In genomic region chr9:131627846-131628820, GRCh38 we compare ENCODE assay signal across 8 cellular contexts.
DNase-seq lines count a peak whose midpoint lies in the region; ATAC-seq and TF ChIP-seq lines count a peak whose summit lies in the region.

No MANE protein-coding gene starts in this region.

- H3K36me3 ChIP-seq in esophagus (ENCODE audit: control insufficient read depth in 2 of 2, insufficient read depth in 2 of 2, low read length in 1 of 2) = peaks cover 6 to 22% of the 10 kb centered on the region in 2 donors

- no peak for DNase-seq in activated CD4-positive, CD25-positive, alpha-beta regulatory T cell (lab: John Stamatoyannopoulos, UW)
- peak; percentile 50 for DNase-seq in activated CD4-positive, alpha-beta T cell treated with anti-CD3 and anti-CD28 coated beads for 48 hours
- DNase-seq in skeletal muscle cell (ENCODE audit: low read depth) (peak; percentile 52), lower leg skin (ENCODE audit: low spot score in 2 of 2) (no peak)

- TF ChIP-seq POLR2A in lower leg skin (IDR thresholded peaks at IDR 0.05) = no peak

- H3K4me1 ChIP-seq in esophagus (ENCODE audit: control insufficient read depth in 2 of 2, insufficient read depth in 2 of 2, low read length in 1 of 2) = peaks cover 0 to 6% of the 10 kb centered on the region in 2 donors

- H3K27me3 ChIP-seq in esophagus (ENCODE audit: control insufficient read depth in 1 of 2, insufficient read depth in 2 of 2, low read length in 2 of 2) = no peaks in the 10 kb centered on the region

- H3K27ac ChIP-seq in esophagus (ENCODE audit: low read depth in 2 of 2, low read length in 1 of 2) = peak overlapping the region; percentile 78 to 79

- WGBS in esophagus, 2 donors = 69 to 77% methylated on average over 28 of the region's 28 CpGs
- 86 to 87% methylated on average over 28 of the region's 28 CpGs for WGBS in lower leg skin, 2 donors

- TF ChIP-seq CTCF in lower leg skin (IDR thresholded peaks at IDR 0.05) = no peak

- H3K4me3 ChIP-seq in esophagus (ENCODE audit: low read depth in 1 of 2, low read length in 2 of 2) = no peak overlapping the region
- H3K4me3 ChIP-seq in skeletal muscle cell (ENCODE audit: low read depth, low read length) = no peak overlapping the region
- H3K4me3 ChIP-seq in lower leg skin (ENCODE audit: low read depth, poor library complexity, severe bottlenecking) = no peak overlapping the region

- intact Hi-C loops in lower leg skin (cut with DNase I; ENCODE audit: low total_unique reads) = no loop called here

- no peaks in the 10 kb centered on the region for H3K9me3 ChIP-seq in esophagus (ENCODE audit: control insufficient read depth in 2 of 2, insufficient read depth in 1 of 2, low read depth in 1 of 2, low read length in 1 of 2)

- ATAC-seq in activated CD4-positive, CD25-positive, alpha-beta regulatory T cell treated with anti-CD3 and anti-CD28 coated beads, Interleukin-2, amount 50 U/mL, for 24 hours = peak; percentile 36 to 48
- no peak for ATAC-seq in GM19395 (IDR thresholded peaks at IDR 0.05; ENCODE audit: unreplicated experiment)
- ATAC-seq in GM21529 (IDR thresholded peaks at IDR 0.05; ENCODE audit: unreplicated experiment) = no peak

Comparison
In these comparisons a context has a peak if more than half of its experiments do, and no peak if none do; other contexts are left out.
1. ATAC-seq: peak in activated CD4-positive, CD25-positive, alpha-beta regulatory T cell treated with anti-CD3 and anti-CD28 coated beads, Interleukin-2, amount 50 U/mL, for 24 hours (2 of 2); none in GM19395 (single experiment) and GM21529 (single experiment).
2. DNase-seq: peak in activated CD4-positive, alpha-beta T cell treated with anti-CD3 and anti-CD28 coated beads for 48 hours (single experiment) and skeletal muscle cell (single experiment); none in activated CD4-positive, CD25-positive, alpha-beta regulatory T cell (0 of 4) and lower leg skin (0 of 2).